Comparison of ENCODE assay signal across 1 cellular context in genomic region chr10:132193907-132194552, GRCh38.
A peak's percentile ranks its signal among the peaks of the same experiment; 100 is the strongest.
TF ChIP-seq lines count a peak whose summit lies in the region.

No MANE protein-coding gene starts in this region.

TF ChIP-seq in A549, 52 proteins besides CTCF, POLR2A, EP300 and RAD21 (continued from another document):
- peak; percentile 88 for TF ChIP-seq REST (IDR thresholded peaks at IDR 0.05)
